In genomic region chrX:128975716-128976115, GRCh38 we compare ENCODE assay signal across 1 cellular context.
TF ChIP-seq lines count a peak whose summit lies in the region.

No MANE protein-coding gene starts in this region.

TF ChIP-seq in HCT116, 20 proteins besides CTCF, POLR2A, EP300 and RAD21 (continued from another document):
- TF ChIP-seq ELF1 (IDR thresholded peaks at IDR 0.05; ENCODE audit: borderline replicate concordance, low read depth) (no peak), TCF7L2 (IDR thresholded peaks at IDR 0.05; ENCODE audit: borderline replicate concordance, extremely low read depth, insufficient read depth, insufficient read length) (no peak), SIN3A (IDR thresholded peaks at IDR 0.05; ENCODE audit: low read depth) (no peak), CEBPB (IDR thresholded peaks at IDR 0.05; ENCODE audit: low read depth) (no peak)
